In genomic region chr17:64084086-64084939, GRCh38 we compare ENCODE assay signal across 1 cellular context.
TF ChIP-seq lines count a peak whose summit lies in the region.

No MANE protein-coding gene starts in this region.

TF ChIP-seq in HepG2, 621 proteins besides CTCF, POLR2A, EP300 and RAD21 (continued from another document and continues in another):
- TF ChIP-seq ZNF501 (CRISPR knock-in tag; IDR thresholded peaks at IDR 0.05) (peak; percentile 65; the same call in 1 of the 2 replicates), KDM2A (CRISPR knock-in tag; IDR thresholded peaks at IDR 0.05; ENCODE audit: borderline replicate concordance, low read depth) (0 out of 2 replicates have a peak, but pooled peaks have one; percentile 37), THAP7 (CRISPR knock-in tag; IDR thresholded peaks at IDR 0.05) (0 out of 2 replicates have a peak, but pooled peaks have one; percentile 38), NCOR1 (IDR thresholded peaks at IDR 0.05; ENCODE audit: borderline replicate concordance, low read length) (peak; percentile 48; the same call in 1 of the 2 replicates), NFYC (CRISPR knock-in tag; IDR thresholded peaks at IDR 0.05) (0 out of 2 replicates have a peak, but pooled peaks have one; percentile 10), XRCC5 (optimal IDR thresholded peaks at IDR 0.05; ENCODE audit: low read length) (peak; percentile 91), SOX13 (IDR thresholded peaks at IDR 0.05) (no peak), SOX13 (CRISPR knock-in tag; conservative IDR thresholded peaks at IDR 0.05 in 1 of 2, IDR thresholded peaks at IDR 0.05 in 1 of 2) (peak in 1 of 2 experiments; percentile 46; a peak in 2 of 4 replicates), POGZ (CRISPR knock-in tag; IDR thresholded peaks at IDR 0.05) (no peak), ZNF678 (CRISPR knock-in tag; IDR thresholded peaks at IDR 0.05) (no peak), GATAD2A (CRISPR knock-in tag; IDR thresholded peaks at IDR 0.05) (peak; percentile 83), ZNF3 (CRISPR knock-in tag; IDR thresholded peaks at IDR 0.05) (peak; percentile 96), RELA (CRISPR knock-in tag; IDR thresholded peaks at IDR 0.05) (no peak), RXRA (CRISPR knock-in tag; IDR thresholded peaks at IDR 0.05) (0 out of 2 replicates have a peak, but pooled peaks have one; percentile 31), GFI1 (CRISPR knock-in tag; IDR thresholded peaks at IDR 0.05; ENCODE audit: borderline replicate concordance) (peak; percentile 66; the same call in 1 of the 2 replicates), ZKSCAN5 (CRISPR knock-in tag; IDR thresholded peaks at IDR 0.05) (peak; percentile 59; the same call in 1 of the 2 replicates), ZNF331 (CRISPR knock-in tag; IDR thresholded peaks at IDR 0.05) (no peak), ZSCAN20 (CRISPR knock-in tag; IDR thresholded peaks at IDR 0.05; ENCODE audit: borderline replicate concordance) (no peak), HDAC2 (CRISPR knock-in tag; IDR thresholded peaks at IDR 0.05) (peak; percentile 73; the same call in 1 of the 2 replicates), MEIS2 (CRISPR knock-in tag; IDR thresholded peaks at IDR 0.05) (peak; percentile 56), SP4 (CRISPR knock-in tag; IDR thresholded peaks at IDR 0.05) (peak; percentile 53; the same call in 1 of the 2 replicates), MNT (IDR thresholded peaks at IDR 0.05) (no peak), ZNF558 (CRISPR knock-in tag; IDR thresholded peaks at IDR 0.05; ENCODE audit: borderline replicate concordance) (no peak), FOXJ3 (CRISPR knock-in tag; IDR thresholded peaks at IDR 0.05; ENCODE audit: borderline replicate concordance) (peak; percentile 71; the same call in 1 of the 2 replicates), PHF21A (CRISPR knock-in tag; IDR thresholded peaks at IDR 0.05) (peak; percentile 63; the same call in 1 of the 2 replicates), ZMYM3 (CRISPR knock-in tag; IDR thresholded peaks at IDR 0.05) (peak; percentile 99), ZNF24 (IDR thresholded peaks at IDR 0.05) (no peak), CBX5 (CRISPR knock-in tag; IDR thresholded peaks at IDR 0.05; ENCODE audit: borderline replicate concordance) (0 out of 2 replicates have a peak, but pooled peaks have one; percentile 61), RORA (CRISPR knock-in tag; IDR thresholded peaks at IDR 0.05) (no peak), SAP130 (CRISPR knock-in tag; IDR thresholded peaks at IDR 0.05; ENCODE audit: low read depth) (peak; percentile 55), TFE3 (CRISPR knock-in tag; IDR thresholded peaks at IDR 0.05) (0 out of 2 replicates have a peak, but pooled peaks have one; percentile 9), ZNF607 (CRISPR knock-in tag; IDR thresholded peaks at IDR 0.05; ENCODE audit: borderline replicate concordance) (peak; percentile 48; the same call in 1 of the 2 replicates), FOXA1 (IDR thresholded peaks at IDR 0.05) (no peak), FOXA1 (CRISPR knock-in tag; IDR thresholded peaks at IDR 0.05) (peak; percentile 91), IRF2 (CRISPR knock-in tag; IDR thresholded peaks at IDR 0.05) (peak; percentile 11; the same call in 1 of the 2 replicates), ESRRA (CRISPR knock-in tag; IDR thresholded peaks at IDR 0.05; ENCODE audit: low read depth) (no peak), TCF7 (IDR thresholded peaks at IDR 0.05; ENCODE audit: low read depth) (0 out of 2 replicates have a peak, but pooled peaks have one; percentile 10), MBD4 (IDR thresholded peaks at IDR 0.05; ENCODE audit: borderline replicate concordance, low read length) (no peak), SIN3A (IDR thresholded peaks at IDR 0.05; ENCODE audit: borderline replicate concordance, low read depth, low read length) (no peak), FOXO1 (CRISPR knock-in tag; IDR thresholded peaks at IDR 0.05) (0 out of 2 replicates have a peak, but pooled peaks have one; percentile 28), RFX1 (IDR thresholded peaks at IDR 0.05) (no peak), ZNF354B (CRISPR knock-in tag; IDR thresholded peaks at IDR 0.05) (no peak), HNRNPL (IDR thresholded peaks at IDR 0.05; ENCODE audit: low read depth, low read length) (peak; percentile 68; the same call in 1 of the 2 replicates), ZFX (CRISPR knock-in tag; IDR thresholded peaks at IDR 0.05; ENCODE audit: low read depth) (peak; percentile 18; the same call in 1 of the 2 replicates), RBM22 (optimal IDR thresholded peaks at IDR 0.05; ENCODE audit: low read length) (peak; percentile 19), GLMP (CRISPR knock-in tag; IDR thresholded peaks at IDR 0.05; ENCODE audit: borderline replicate concordance) (no peak), FOSL1 (CRISPR knock-in tag; IDR thresholded peaks at IDR 0.05; ENCODE audit: borderline replicate concordance) (no peak), HNF4A (CRISPR knock-in tag; IDR thresholded peaks at IDR 0.05) (peak; percentile 79), SMARCE1 (IDR thresholded peaks at IDR 0.05; ENCODE audit: borderline replicate concordance) (no peak), RCOR2 (CRISPR knock-in tag; IDR thresholded peaks at IDR 0.05) (peak; percentile 97), SP5 (CRISPR knock-in tag; IDR thresholded peaks at IDR 0.05; ENCODE audit: borderline replicate concordance, low read depth) (peak; percentile 73; the same call in 1 of the 2 replicates), SIN3B (IDR thresholded peaks at IDR 0.05; ENCODE audit: low read length) (no peak), NCOA2 (CRISPR knock-in tag; IDR thresholded peaks at IDR 0.05) (peak; percentile 32; the same call in 1 of the 2 replicates), STAG1 (CRISPR knock-in tag; IDR thresholded peaks at IDR 0.05) (no peak)
- TF ChIP-seq, protein P1, sequence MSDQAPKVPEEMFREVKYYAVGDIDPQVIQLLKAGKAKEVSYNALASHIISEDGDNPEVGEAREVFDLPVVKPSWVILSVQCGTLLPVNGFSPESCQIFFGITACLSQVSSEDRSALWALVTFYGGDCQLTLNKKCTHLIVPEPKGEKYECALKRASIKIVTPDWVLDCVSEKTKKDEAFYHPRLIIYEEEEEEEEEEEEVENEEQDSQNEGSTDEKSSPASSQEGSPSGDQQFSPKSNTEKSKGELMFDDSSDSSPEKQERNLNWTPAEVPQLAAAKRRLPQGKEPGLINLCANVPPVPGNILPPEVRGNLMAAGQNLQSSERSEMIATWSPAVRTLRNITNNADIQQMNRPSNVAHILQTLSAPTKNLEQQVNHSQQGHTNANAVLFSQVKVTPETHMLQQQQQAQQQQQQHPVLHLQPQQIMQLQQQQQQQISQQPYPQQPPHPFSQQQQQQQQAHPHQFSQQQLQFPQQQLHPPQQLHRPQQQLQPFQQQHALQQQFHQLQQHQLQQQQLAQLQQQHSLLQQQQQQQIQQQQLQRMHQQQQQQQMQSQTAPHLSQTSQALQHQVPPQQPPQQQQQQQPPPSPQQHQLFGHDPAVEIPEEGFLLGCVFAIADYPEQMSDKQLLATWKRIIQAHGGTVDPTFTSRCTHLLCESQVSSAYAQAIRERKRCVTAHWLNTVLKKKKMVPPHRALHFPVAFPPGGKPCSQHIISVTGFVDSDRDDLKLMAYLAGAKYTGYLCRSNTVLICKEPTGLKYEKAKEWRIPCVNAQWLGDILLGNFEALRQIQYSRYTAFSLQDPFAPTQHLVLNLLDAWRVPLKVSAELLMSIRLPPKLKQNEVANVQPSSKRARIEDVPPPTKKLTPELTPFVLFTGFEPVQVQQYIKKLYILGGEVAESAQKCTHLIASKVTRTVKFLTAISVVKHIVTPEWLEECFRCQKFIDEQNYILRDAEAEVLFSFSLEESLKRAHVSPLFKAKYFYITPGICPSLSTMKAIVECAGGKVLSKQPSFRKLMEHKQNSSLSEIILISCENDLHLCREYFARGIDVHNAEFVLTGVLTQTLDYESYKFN (CRISPR knock-in tag; conservative IDR thresholded peaks at IDR 0.05): peak; percentile 50; the same call in 1 of the 2 replicates
- TF ChIP-seq, protein P2, sequence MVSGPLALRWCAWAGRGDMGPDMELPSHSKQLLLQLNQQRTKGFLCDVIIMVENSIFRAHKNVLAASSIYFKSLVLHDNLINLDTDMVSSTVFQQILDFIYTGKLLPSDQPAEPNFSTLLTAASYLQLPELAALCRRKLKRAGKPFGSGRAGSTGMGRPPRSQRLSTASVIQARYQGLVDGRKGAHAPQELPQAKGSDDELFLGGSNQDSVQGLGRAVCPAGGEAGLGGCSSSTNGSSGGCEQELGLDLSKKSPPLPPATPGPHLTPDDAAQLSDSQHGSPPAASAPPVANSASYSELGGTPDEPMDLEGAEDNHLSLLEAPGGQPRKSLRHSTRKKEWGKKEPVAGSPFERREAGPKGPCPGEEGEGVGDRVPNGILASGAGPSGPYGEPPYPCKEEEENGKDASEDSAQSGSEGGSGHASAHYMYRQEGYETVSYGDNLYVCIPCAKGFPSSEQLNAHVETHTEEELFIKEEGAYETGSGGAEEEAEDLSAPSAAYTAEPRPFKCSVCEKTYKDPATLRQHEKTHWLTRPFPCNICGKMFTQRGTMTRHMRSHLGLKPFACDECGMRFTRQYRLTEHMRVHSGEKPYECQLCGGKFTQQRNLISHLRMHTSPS (CRISPR knock-in tag; IDR thresholded peaks at IDR 0.05; ENCODE audit: low read depth): peak; percentile 34; the same call in 1 of the 2 replicates
- TF ChIP-seq, protein P3, sequence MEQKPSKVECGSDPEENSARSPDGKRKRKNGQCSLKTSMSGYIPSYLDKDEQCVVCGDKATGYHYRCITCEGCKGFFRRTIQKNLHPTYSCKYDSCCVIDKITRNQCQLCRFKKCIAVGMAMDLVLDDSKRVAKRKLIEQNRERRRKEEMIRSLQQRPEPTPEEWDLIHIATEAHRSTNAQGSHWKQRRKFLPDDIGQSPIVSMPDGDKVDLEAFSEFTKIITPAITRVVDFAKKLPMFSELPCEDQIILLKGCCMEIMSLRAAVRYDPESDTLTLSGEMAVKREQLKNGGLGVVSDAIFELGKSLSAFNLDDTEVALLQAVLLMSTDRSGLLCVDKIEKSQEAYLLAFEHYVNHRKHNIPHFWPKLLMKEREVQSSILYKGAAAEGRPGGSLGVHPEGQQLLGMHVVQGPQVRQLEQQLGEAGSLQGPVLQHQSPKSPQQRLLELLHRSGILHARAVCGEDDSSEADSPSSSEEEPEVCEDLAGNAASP (CRISPR knock-in tag; IDR thresholded peaks at IDR 0.05; ENCODE audit: borderline replicate concordance): peak; percentile 20; the same call in 1 of the 2 replicates
- TF ChIP-seq, protein P4, sequence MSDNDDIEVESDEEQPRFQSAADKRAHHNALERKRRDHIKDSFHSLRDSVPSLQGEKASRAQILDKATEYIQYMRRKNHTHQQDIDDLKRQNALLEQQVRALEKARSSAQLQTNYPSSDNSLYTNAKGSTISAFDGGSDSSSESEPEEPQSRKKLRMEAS (IDR thresholded peaks at IDR 0.05): peak; percentile 69; the same call in 1 of the 2 replicates
